ENCODE assay signal across 26 cellular contexts in genomic region chr2:21023419-21024181, GRCh38. TPM values are rescaled to one million over a fixed set of nuclear protein-coding genes. Genes with fewer than 3 reads are reported as not detected.
"Had no signal": no experiment of that assay in that cellular context is flagged by ENCODE, and none has a peak within 500 bp of the region (broad histone marks: within the 10 kb centered on the region; RNA-seq: fewer than 3 reads in every experiment).

No MANE protein-coding gene starts in this region.

- FAIRE-seq: urothelium cell line had no signal

- H3K4me3 ChIP-seq: stomach, suprapubic skin, testis, thoracic aorta, thyroid gland, tibial artery, tibial nerve, transverse colon, upper lobe of left lung, upper lobe of right lung, uterus, vagina had no signal

- DNase-seq: stimulated activated CD4-positive, alpha-beta T cell treated with anti-CD3 and anti-CD28 coated beads, Interleukin-2, amount 100 ng/mL, for 48 hours; stimulated activated CD4-positive, alpha-beta T cell treated with anti-CD3 and anti-CD28 coated beads, Interleukin-4, amount 100 ng/mL, for 1 hour; stimulated activated CD4-positive, alpha-beta T cell treated with anti-CD3 and anti-CD28 coated beads, Interleukin-4, amount 100 ng/mL, for 24 hours; stimulated activated CD4-positive, alpha-beta T cell treated with anti-CD3 and anti-CD28 coated beads, Interleukin-4, amount 100 ng/mL, for 4 hours; stimulated activated CD8-positive, alpha-beta memory T cell treated with anti-CD3 and anti-CD28 coated beads, Interleukin-4, amount 100 ng/mL, for 48 hours; stimulated activated naive B cell treated with anti-CD40 and anti-IgM and Interleukin-4, amounts not matched to agents 10 μg/mL and 1 μg/mL and 100 μg/mL, for 72 hours; stimulated activated naive CD4-positive, alpha-beta T cell; stimulated activated naive CD4-positive, alpha-beta T cell treated with Interleukin-2 at 50 U/mL for 16 hours; stimulated activated naive CD8-positive, alpha-beta T cell treated with anti-CD3 and anti-CD28 coated beads, Interleukin-15, amount 100 ng/mL, for 72 hours; stimulated activated naive CD8-positive, alpha-beta T cell treated with anti-CD3 and anti-CD28 coated beads, Interleukin-15, Interleukin-2, amounts not matched to agents 100 U/mL and 50 U/mL, for 24 hours; stomach; substantia nigra; testis; thyroid gland; tibial artery; transverse colon; upper lobe of left lung; upper lobe of right lung; uterus had no signal

- H3K27ac ChIP-seq: stomach, suprapubic skin, testis, thoracic aorta, thyroid gland, tibial artery, tibial nerve, transverse colon, upper lobe of left lung, upper lobe of right lung, uterus, vagina had no signal

- H3K9me3 ChIP-seq: stomach, suprapubic skin, testis, thoracic aorta, thyroid gland, tibial artery, tibial nerve, transverse colon, upper lobe of left lung, upper lobe of right lung, uterus, vagina had no signal

- H3K4me1 ChIP-seq: stomach, suprapubic skin, testis, thyroid gland, tibial nerve, transverse colon, upper lobe of left lung, upper lobe of right lung, uterus, vagina had no signal

- H3K27me3 ChIP-seq: stomach, suprapubic skin, testis, thyroid gland, tibial artery, tibial nerve, transverse colon, upper lobe of left lung, upper lobe of right lung, uterus, vagina had no signal

- ATAC-seq: stimulated activated effector memory CD8-positive, alpha-beta T cell treated with anti-CD3 and anti-CD28 coated beads, Interleukin-12 subunit alpha, Interleukin-12 subunit beta, amount 100 ng/mL, for 72 hours; stimulated activated memory B cell treated with anti-CD40 and anti-IgM and Interleukin-4, amounts not matched to agents 10 μg/mL and 1 μg/mL and 100 μg/mL, for 72 hours; stimulated activated naive B cell treated with anti-CD40 and anti-IgM and Interleukin-4, amounts not matched to agents 10 μg/mL and 1 μg/mL and 100 μg/mL, for 72 hours; stimulated activated naive CD8-positive, alpha-beta T cell treated with anti-CD3 and anti-CD28 coated beads, Interleukin-15, amount 100 ng/mL, for 72 hours; stimulated activated naive CD8-positive, alpha-beta T cell treated with anti-CD3 and anti-CD28 coated beads, Interleukin-15, Interleukin-2, amounts not matched to agents 100 U/mL and 50 U/mL, for 24 hours; upper lobe of right lung had no signal

- H3K36me3 ChIP-seq: stomach, suprapubic skin, thoracic aorta, thyroid gland, tibial nerve, transverse colon, upper lobe of left lung, upper lobe of right lung, uterus, vagina had no signal

RNA-seq across cellular contexts. Expression of gene APOB, which starts 20.3 kb away (rescaled TPM):
- total RNA-seq: vagina had no signal
